In the genomic region with DNA sequence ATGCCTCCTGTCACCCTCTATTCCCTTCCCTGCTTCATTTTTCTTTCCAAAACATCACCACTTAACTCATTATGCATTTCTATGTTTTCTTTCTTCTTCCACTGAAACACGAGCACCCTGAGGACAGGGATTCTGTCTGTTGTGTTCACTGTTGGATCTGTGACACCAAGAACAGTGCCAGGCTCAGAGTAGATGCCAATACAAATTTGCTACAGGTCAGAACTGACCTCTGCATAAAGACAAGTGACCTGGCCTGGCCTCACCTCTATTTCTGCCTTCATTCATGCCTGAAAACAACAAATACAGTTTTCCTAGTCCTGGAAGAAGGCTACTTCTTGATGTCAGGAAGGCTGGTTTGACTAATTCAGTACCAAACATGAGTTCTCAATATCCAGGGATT, we compare ENCODE assay signal across 30 cellular contexts. TPM values are rescaled to one million over a fixed set of nuclear protein-coding genes. Genes with fewer than 3 reads are reported as not detected.
"Had no signal": no experiment of that assay in that cellular context is flagged by ENCODE, and none has a peak within 500 bp of the region (broad histone marks: within the 10 kb centered on the region; RNA-seq: fewer than 3 reads in every experiment).

No MANE protein-coding gene starts in this region.

- H3K36me3 Mint-ChIP-seq: activated naive CD4-positive, alpha-beta T cell treated with anti-CD3 and anti-CD28 coated beads, Interleukin-2, amount 50 U/mL, for 24 hours; activated naive CD8-positive, alpha-beta T cell treated with anti-CD3 and anti-CD28 coated beads, Interleukin-2, amount 10 ng/mL, durations not matched to agents 7 days and 5 days; T-cell had no signal

- H3K36me3 ChIP-seq: ascending aorta, breast epithelium had no signal

- H3K27ac Mint-ChIP-seq: activated B cell treated with CpG ODN at 0.5 μM for 24 hours; activated CD4-positive, alpha-beta memory T cell treated with anti-CD3 and anti-CD28 coated beads, Interleukin-2, amount 10 ng/mL, durations not matched to agents 7 days and 5 days; activated naive CD4-positive, alpha-beta T cell treated with anti-CD3 and anti-CD28 coated beads, Interleukin-2, amount 50 U/mL, for 24 hours; activated naive CD8-positive, alpha-beta T cell treated with anti-CD3 and anti-CD28 coated beads, Interleukin-2, amount 10 ng/mL, durations not matched to agents 7 days and 5 days; activated T-cell treated with anti-CD3 and anti-CD28 coated beads, Interleukin-2, amount 50 U/mL, for 72 hours; activated T-helper 2 cell treated with anti-CD3 and anti-CD28 coated beads, Interferon-gamma antibody, Interleukin-2, Interleukin-4, amounts not matched to agents 10 μg/mL and 5 μg/mL and 100 μg/mL, durations not matched to agents 14 hours and 24 hours and 36 hours; T-helper 17 cell had no signal

- H3K27ac ChIP-seq: ascending aorta, body of pancreas, breast epithelium, KMS-11, VCaP had no signal

- H3K9me3 Mint-ChIP-seq: activated B cell treated with CpG ODN at 0.5 μM for 24 hours; activated CD4-positive, alpha-beta memory T cell treated with anti-CD3 and anti-CD28 coated beads, Interleukin-2, amount 10 ng/mL, durations not matched to agents 7 days and 5 days; activated naive CD4-positive, alpha-beta T cell treated with anti-CD3 and anti-CD28 coated beads, Interleukin-2, amount 50 U/mL, for 24 hours; activated naive CD8-positive, alpha-beta T cell treated with anti-CD3 and anti-CD28 coated beads, Interleukin-2, amount 10 ng/mL, durations not matched to agents 7 days and 5 days; activated T-cell treated with anti-CD3 and anti-CD28 coated beads, Interleukin-2, amount 50 U/mL, for 72 hours; activated T-helper 2 cell treated with anti-CD3 and anti-CD28 coated beads, Interferon-gamma antibody, Interleukin-2, Interleukin-4, amounts not matched to agents 10 μg/mL and 5 μg/mL and 100 μg/mL, durations not matched to agents 14 hours and 24 hours and 36 hours; T-cell had no signal

- H3K4me1 ChIP-seq: ascending aorta, breast epithelium had no signal

- H3K9me3 ChIP-seq: ascending aorta, body of pancreas, breast epithelium had no signal

- H3K27me3 Mint-ChIP-seq: activated naive CD4-positive, alpha-beta T cell treated with anti-CD3 and anti-CD28 coated beads, Interleukin-2, amount 50 U/mL, for 24 hours; T-cell had no signal

- DNase-seq: activated B cell treated with CpG ODN at 0.5 μM for 24 hours; activated CD4-positive, alpha-beta memory T cell treated with anti-CD3 and anti-CD28 coated beads, Interleukin-2, amount 10 ng/mL, durations not matched to agents 7 days and 5 days; activated CD4-positive, alpha-beta T cell treated with anti-CD3 and anti-CD28 coated beads for 48 hours; activated CD4-positive, CD25-positive, alpha-beta regulatory T cell treated with anti-CD3 and anti-CD28 coated beads, Interleukin-2, amount 50 U/mL, for 72 hours; activated gamma-delta T cell; activated naive CD4-positive, alpha-beta T cell treated with Interleukin-2 at 50 U/mL for 16 hours; activated naive CD8-positive, alpha-beta T cell treated with anti-CD3 and anti-CD28 coated beads, Interleukin-2, amount 10 ng/mL, durations not matched to agents 7 days and 5 days; activated T-cell treated with anti-CD3 and anti-CD28 coated beads, Interleukin-2, amount 50 U/mL, for 1 hour; activated T-cell treated with anti-CD3 and anti-CD28 coated beads, Interleukin-2, amount 50 U/mL, for 72 hours; amygdala; body of pancreas; MM.1S; NCI-H1092; NCI-H1436 treated with DMSO at 0.1 percent for 48 hours; NCI-H1694 treated with DMSO at 0.1 percent for 48 hours; NCI-H2029; NCI-H345; NCI-H524 treated with DMSO at 0.1 percent for 48 hours; SHP77; T-cell; T-helper 17 cell had no signal

- ATAC-seq: activated T-cell treated with anti-CD3 and anti-CD28 coated beads, Interleukin-2, amount 50 U/mL, for 72 hours; body of pancreas; Panc1; SK-N-SH treated with all-trans-retinoic acid at 6 μM for 48 hours; T-cell; T-helper 17 cell had no signal

- H3K27me3 ChIP-seq: ascending aorta, body of pancreas, breast epithelium had no signal

- H3K4me1 Mint-ChIP-seq: activated B cell treated with CpG ODN at 0.5 μM for 24 hours had no signal

- H3K4me3 ChIP-seq: ascending aorta, body of pancreas, breast epithelium had no signal

- H3K4me3 Mint-ChIP-seq: activated B cell treated with CpG ODN at 0.5 μM for 24 hours; activated CD4-positive, alpha-beta memory T cell treated with anti-CD3 and anti-CD28 coated beads, Interleukin-2, amount 10 ng/mL, durations not matched to agents 7 days and 5 days; activated naive CD4-positive, alpha-beta T cell treated with anti-CD3 and anti-CD28 coated beads, Interleukin-2, amount 50 U/mL, for 24 hours; activated naive CD8-positive, alpha-beta T cell treated with anti-CD3 and anti-CD28 coated beads, Interleukin-2, amount 10 ng/mL, durations not matched to agents 7 days and 5 days; activated T-cell treated with anti-CD3 and anti-CD28 coated beads, Interleukin-2, amount 50 U/mL, for 72 hours; T-cell; T-helper 17 cell had no signal

RNA-seq across cellular contexts. Expression of gene SMPD3, which starts 45.1 kb away (rescaled TPM):
- total RNA-seq: ascending aorta, cardiac septum had no signal
